Comparison of ENCODE assay signal across 9 cellular contexts in genomic region chr11:62856333-62856910, GRCh38. TPM values are rescaled to one million over a fixed set of nuclear protein-coding genes. Genes with fewer than 3 reads are reported as not detected.
A peak's percentile ranks its signal among the peaks of the same experiment; 100 is the strongest.
DNase-seq lines count a peak whose midpoint lies in the region; ATAC-seq and TF ChIP-seq lines count a peak whose summit lies in the region.
"Had no signal": no experiment of that assay in that cellular context is flagged by ENCODE, and none has a peak within 500 bp of the region (broad histone marks: within the 10 kb centered on the region; RNA-seq: fewer than 3 reads in every experiment).

No MANE protein-coding gene starts in this region.

- peaks cover 57% of the 10 kb centered on the region for H3K36me3 Mint-ChIP-seq in WTC11

- H3K9me3 Mint-ChIP-seq in WTC11: no peaks in the 10 kb centered on the region

- 7% methylated on average over 20 of the region's 20 CpGs for WGBS in hepatocyte (ENCODE audit: low lambda C conversion rate, missing lambda C conversion rate)
- 2 to 9% (median 7%) methylated on average over 16 to 20 of the region's 20 CpGs for WGBS in spleen, 5 donors

- peaks cover 55% of the 10 kb centered on the region for H3K4me1 ChIP-seq in hepatocyte (ENCODE audit: insufficient read depth)
- peaks cover 22 to 66% (median 50%) of the 10 kb centered on the region in 6 donors for H3K4me1 ChIP-seq in spleen

- peak overlapping the region; percentile 99 for H3K27ac Mint-ChIP-seq in WTC11

- no peak for TF ChIP-seq POLR2A in spleen (IDR thresholded peaks at IDR 0.05)

- no peaks in the 10 kb centered on the region for H3K9me2 ChIP-seq in hepatocyte (replicated peaks; ENCODE audit: insufficient read depth)

- H3K9me3 ChIP-seq in hepatocyte (ENCODE audit: low read depth) (no peaks in the 10 kb centered on the region), spleen (no peaks in the 10 kb centered on the region)

- peaks cover 28% of the 10 kb centered on the region for H4K20me1 ChIP-seq in hepatocyte (ENCODE audit: insufficient read depth, poor library complexity, severe bottlenecking)

- peaks cover 67% of the 10 kb centered on the region for H3K4me1 Mint-ChIP-seq in WTC11

- 0 out of 2 replicates have a peak, but pooled peaks cover 4% of the 10 kb centered on the region for H3K27me3 Mint-ChIP-seq in WTC11 (ENCODE audit: low read depth)

- peaks cover 54% of the 10 kb centered on the region for H3K79me2 ChIP-seq in hepatocyte

- peak overlapping the region; percentile 99 for H3K4me3 Mint-ChIP-seq in WTC11

- intact Hi-C loops in Right ventricle myocardium superior (cut with DNase I): no loop called here
- intact Hi-C loops in cardiac septum (cut with DNase I): loop anchor here (2.0 to 5.0 kb wide), 2 partner anchors 24 to 129 kb away; partner anchors contain the start of genes HNRNPUL2, SLC3A2 and TTC9C
- intact Hi-C loops in spleen (cut with DNase I; ENCODE audit: low total_unique reads): loop anchor here (5.0 kb wide), 1 partner anchor 69 kb away; the partner anchor contains the start of gene TMEM179B

- peak overlapping the region; percentile 89 for H3K4me2 ChIP-seq in hepatocyte

- H3K27me3 ChIP-seq in hepatocyte (no peaks in the 10 kb centered on the region), spleen (replicated peaks in 1 of 7) (no peaks in the 10 kb centered on the region)

- ATAC-seq in Right ventricle myocardium superior (ENCODE audit: poor library complexity) (peak; percentile 5), WTC11 (no peak), HG02973 (IDR thresholded peaks at IDR 0.05; ENCODE audit: unreplicated experiment) (no peak)

- DNase-seq in Right ventricle myocardium superior: no peak
- no peak for DNase-seq in cardiac septum (ENCODE audit: low spot score)
- no peak for DNase-seq in WTC11 (ENCODE audit: low spot score)
- DNase-seq in hepatocyte (ENCODE audit: low spot score): no peak
- peak; percentile 47 for DNase-seq in spleen
- DNase-seq in NK-92 (lab: John Stamatoyannopoulos, UW; ENCODE audit: unreplicated experiment): no peak
- DNase-seq in stimulated activated naive CD4-positive, alpha-beta T cell treated with Interleukin-2 at 50 U/mL for 16 hours (lab: John Stamatoyannopoulos, UW): no peak

- CTCF ChIA-PET in WTC11 (lab: Charles Lee): interaction anchor here (0.7 to 1.6 kb wide), 5 partner anchors 15 to 70 kb away, joined by 3 to 11 read pairs (median 4); partner anchors contain the start of genes STX5, TEX54 and TMEM179B

- TF ChIP-seq CTCF in WTC11 (IDR thresholded peaks at IDR 0.05) (no peak), hepatocyte (IDR thresholded peaks at IDR 0.05; ENCODE audit: poor library complexity) (no peak), spleen (IDR thresholded peaks at IDR 0.05 in 8 of 11, conservative IDR thresholded peaks at IDR 0.05 in 3 of 11) (no peak)

- H3K36me3 ChIP-seq in hepatocyte (replicated peaks; ENCODE audit: insufficient read depth, low read depth) (peaks cover 11% of the 10 kb centered on the region), spleen (peaks cover 0 to 35% (median 30%) of the 10 kb centered on the region in 6 donors)

- POLR2A ChIA-PET in WTC11 (lab: Charles Lee): interaction anchor here (0.6 to 3.9 kb wide), 15 partner anchors 16 to 1384 kb away, joined by 3 to 69 read pairs (median 5); partner anchors contain the start of genes CSKMT, LBHD1, SLC3A2 and STX5

- H3K27ac ChIP-seq in hepatocyte: peak overlapping the region; percentile 80
- H3K27ac ChIP-seq in spleen: peak overlapping the region; percentile 45 to 90 (median 86)

- peak overlapping the region; percentile 8 for H3K4me3 ChIP-seq in hepatocyte
- peak overlapping the region; percentile 61 to 95 (median 85) for H3K4me3 ChIP-seq in spleen

- peak overlapping the region; percentile 84 for H2AFZ ChIP-seq in hepatocyte

TF ChIP-seq in WTC11, 78 proteins besides CTCF, POLR2A, EP300 and RAD21:
- TF ChIP-seq USF1 (CRISPR knock-in tag; IDR thresholded peaks at IDR 0.05): peak; percentile 1; the same call in 1 of the 2 replicates
- TF ChIP-seq ZNF232 (CRISPR knock-in tag; IDR thresholded peaks at IDR 0.05): 0 out of 2 replicates have a peak, but pooled peaks have one; percentile 3
- TF ChIP-seq ARID4B (CRISPR knock-in tag; IDR thresholded peaks at IDR 0.05; ENCODE audit: borderline replicate concordance): peak; percentile 68; the same call in 1 of the 2 replicates
- no peak for TF ChIP-seq TP53 (CRISPR knock-in tag; IDR thresholded peaks at IDR 0.05)
- peak; percentile 10; the same call in 1 of the 2 replicates for TF ChIP-seq E2F1 (CRISPR knock-in tag; IDR thresholded peaks at IDR 0.05)
- no peak for TF ChIP-seq ZNF671 (CRISPR knock-in tag; IDR thresholded peaks at IDR 0.05)

RNA-seq across cellular contexts. Expression of gene WDR74, which starts 17.0 kb away (rescaled TPM):
- total RNA-seq in Right ventricle myocardium superior: 27.0 TPM
- total RNA-seq in cardiac septum: 22.8 TPM
- 82.7 to 110 TPM (median 85.2 TPM) in 3 replicates for total RNA-seq in WTC11 (2021)
- 28.0 and 30.9 TPM in 2 replicates for total RNA-seq in hepatocyte
- 28.9 and 34.1 TPM in 2 replicates for polyA plus RNA-seq in hepatocyte
- 10 to 100 TPM; 29.0 to 62.2 (median 46.4) TPM for total RNA-seq in spleen
- 10 to 100 TPM; 56.0 to 66.2 (median 60.1) TPM for polyA plus RNA-seq in spleen

RNA-seq across cellular contexts. Expression of gene TEX54, which starts 23.8 kb away (rescaled TPM):
- not detected for total RNA-seq in Right ventricle myocardium superior
- not detected for total RNA-seq in cardiac septum
- 0.44 TPM in 1 of 3 replicates, not detected in the others for total RNA-seq in WTC11 (2021)
- total RNA-seq in hepatocyte: not detected in 2 replicates
- 1.8 and 3.5 TPM in 2 replicates for polyA plus RNA-seq in hepatocyte
- total RNA-seq in spleen: not detected
- not detected for polyA plus RNA-seq in spleen
- total RNA-seq: glomerular endothelial cell had no signal

RNA-seq across cellular contexts. Expression of gene SLC3A2, which starts 24.3 kb away (rescaled TPM):
- total RNA-seq in Right ventricle myocardium superior: 32.9 TPM
- total RNA-seq in cardiac septum: 38.6 TPM
- total RNA-seq in WTC11 (2021): 244 to 334 TPM (median 265 TPM) in 3 replicates
- 335 and 573 TPM in 2 replicates for total RNA-seq in hepatocyte
- polyA plus RNA-seq in hepatocyte: 456 and 476 TPM in 2 replicates
- total RNA-seq in spleen: 100 to 1,000 TPM; 102 to 138 (median 114) TPM
- 10 to 100 TPM; 48.7 to 58.4 (median 52.8) TPM for polyA plus RNA-seq in spleen

RNA-seq across cellular contexts. Expression of gene STX5, which starts 24.6 kb away (rescaled TPM):
- total RNA-seq in Right ventricle myocardium superior: 15.7 TPM
- 19.7 TPM for total RNA-seq in cardiac septum
- total RNA-seq in WTC11 (2021): 27.2 to 30.2 TPM (median 28.0 TPM) in 3 replicates
- total RNA-seq in hepatocyte: 35.4 and 37.3 TPM in 2 replicates
- 49.7 and 50.4 TPM in 2 replicates for polyA plus RNA-seq in hepatocyte
- 10 to 100 TPM; 40.5 to 50.7 (median 43.7) TPM for total RNA-seq in spleen
- polyA plus RNA-seq in spleen: 10 to 100 TPM; 20.9 to 27.0 (median 23.5) TPM

RNA-seq across cellular contexts. Expression of gene NXF1, which starts 51.2 kb away (rescaled TPM):
- total RNA-seq in Right ventricle myocardium superior: 40.1 TPM
- total RNA-seq in cardiac septum: 36.7 TPM
- 43.2 to 44.7 TPM (median 44.3 TPM) in 3 replicates for total RNA-seq in WTC11 (2021)
- total RNA-seq in hepatocyte: 37.2 and 37.6 TPM in 2 replicates
- 71.9 and 91.4 TPM in 2 replicates for polyA plus RNA-seq in hepatocyte
- 100 to 1,000 TPM in 4 of 7 donors, 10 to 100 TPM in 3; 87.7 to 125 (median 118) TPM for total RNA-seq in spleen
- polyA plus RNA-seq in spleen: 100 to 1,000 TPM in 2 of 3 donors, 10 to 100 TPM in 1; 83.1 to 271 (median 194) TPM
